13 cellular contexts compared by ENCODE assay signal in the genomic region with DNA sequence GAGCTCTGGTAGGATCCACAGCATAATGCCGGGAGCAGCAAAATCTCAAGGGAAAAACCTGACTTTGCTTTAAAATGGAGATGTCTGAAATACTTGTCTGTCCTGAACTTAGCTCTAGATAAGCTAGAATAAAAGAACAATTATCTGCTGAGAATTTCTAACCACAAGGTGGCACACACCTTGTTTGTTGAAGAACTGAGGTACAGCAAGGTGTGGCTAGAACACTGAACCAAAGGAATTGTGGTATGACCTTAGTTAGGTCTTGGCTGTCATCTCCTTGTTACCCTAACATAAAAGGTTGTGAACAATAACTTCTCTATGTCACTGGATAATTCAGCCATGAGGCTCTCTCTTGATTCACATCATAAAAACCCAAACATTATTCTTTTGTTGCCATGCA.
DNase-seq lines count a peak whose midpoint lies in the region; ATAC-seq, FAIRE-seq and TF ChIP-seq lines count a peak whose summit lies in the region.
"Had no signal": no experiment of that assay in that cellular context is flagged by ENCODE, and none has a peak within 500 bp of the region (broad histone marks: within the 10 kb centered on the region; RNA-seq: fewer than 3 reads in every experiment).

No MANE protein-coding gene starts in this region.

- intact Hi-C loops in kidney (cut with DNase I) = no loop called here

- DNase-seq in BJ (ENCODE audit: low read depth) (no peak), HT1080 (ENCODE audit: low read depth) (peak; percentile 3), SW480 (ENCODE audit: low spot score) (peak; percentile 60), kidney (no peak)
- DNase-seq in stimulated activated CD8-positive, alpha-beta memory T cell treated with anti-CD3 and anti-CD28 coated beads, Interleukin-4, amount 100 ng/mL, for 48 hours = no peak
- DNase-seq: GF-D8, naive B cell, NCI-H187 treated with DMSO at 0.1 percent for 48 hours, sigmoid colon had no signal

- ATAC-seq in GM21717 (IDR thresholded peaks at IDR 0.05; ENCODE audit: unreplicated experiment) (no peak), HG03457 (IDR thresholded peaks at IDR 0.05; ENCODE audit: unreplicated experiment) (no peak), GM19455 (IDR thresholded peaks at IDR 0.05; ENCODE audit: unreplicated experiment) (no peak)

- POLR2A ChIA-PET in BJ (lab: Charles Lee) = interaction anchor here (0.5 kb wide), 1 partner anchor 102 kb away, joined by 4 read pairs; no protein-coding TSS in a partner anchor

- peaks cover 0 to 3% of the 10 kb centered on the region in 2 donors for H3K4me1 ChIP-seq in kidney (ENCODE audit: control insufficient read depth in 1 of 2, insufficient read depth in 1 of 2, low read depth in 1 of 2, low read length in 2 of 2)

- H3K36me3 ChIP-seq in BJ (ENCODE audit: control insufficient read depth, insufficient read depth, low read length) (no peaks in the 10 kb centered on the region), kidney (ENCODE audit: control insufficient read depth in 1 of 2, insufficient read depth in 2 of 2, low read length in 2 of 2) (no peaks in the 10 kb centered on the region)
- H3K36me3 ChIP-seq: sigmoid colon, tibial nerve had no signal

- H3K9me3 ChIP-seq in kidney (ENCODE audit: control insufficient read depth in 1 of 2, low read length in 2 of 2) = no peaks in the 10 kb centered on the region
- H3K9me3 ChIP-seq: sigmoid colon, tibial nerve had no signal

- H3K9ac ChIP-seq in kidney (ENCODE audit: low read length in 2 of 2) = no peak overlapping the region

- no peak overlapping the region for H3K27ac ChIP-seq in kidney (ENCODE audit: low read depth in 2 of 2, low read length in 2 of 2)

- no peak for FAIRE-seq in kidney (lab: Jason Lieb, UNC)

- CTCF ChIA-PET in BJ (lab: Yijun Ruan, JAX) = interaction anchor here (0.7 to 6.4 kb wide), 4 partner anchors 57 to 798 kb away, joined by 3 to 58 read pairs (median 6); no protein-coding TSS in a partner anchor

- H3K4me3 ChIP-seq in BJ (ENCODE audit: low read depth, low read length) (no peak overlapping the region), kidney (ENCODE audit: low read length in 2 of 2) (no peak overlapping the region)
- H3K4me3 ChIP-seq: sigmoid colon, tibial nerve had no signal

- TF ChIP-seq CTCF in BJ (IDR thresholded peaks at IDR 0.05; ENCODE audit: insufficient read depth, low read depth, low read length) (0 out of 2 replicates have a peak, but pooled peaks have one; percentile 2), kidney (IDR thresholded peaks at IDR 0.05; ENCODE audit: borderline replicate concordance, extremely low read depth, insufficient read depth) (peak; percentile 16)

- H3K27me3 ChIP-seq in BJ (ENCODE audit: control insufficient read depth, insufficient read depth, low read length) = no peaks in the 10 kb centered on the region
- H3K27me3 ChIP-seq: sigmoid colon, tibial nerve had no signal

Comparison
In these comparisons a context has a peak if more than half of its experiments do, and no peak if none do; other contexts are left out.
1. DNase-seq: peak in HT1080 (single experiment) and SW480 (single experiment); none in BJ (single experiment), kidney (single experiment) and stimulated activated CD8-positive, alpha-beta memory T cell treated with anti-CD3 and anti-CD28 coated beads, Interleukin-4, amount 100 ng/mL, for 48 hours (single experiment).